In the genomic region with DNA sequence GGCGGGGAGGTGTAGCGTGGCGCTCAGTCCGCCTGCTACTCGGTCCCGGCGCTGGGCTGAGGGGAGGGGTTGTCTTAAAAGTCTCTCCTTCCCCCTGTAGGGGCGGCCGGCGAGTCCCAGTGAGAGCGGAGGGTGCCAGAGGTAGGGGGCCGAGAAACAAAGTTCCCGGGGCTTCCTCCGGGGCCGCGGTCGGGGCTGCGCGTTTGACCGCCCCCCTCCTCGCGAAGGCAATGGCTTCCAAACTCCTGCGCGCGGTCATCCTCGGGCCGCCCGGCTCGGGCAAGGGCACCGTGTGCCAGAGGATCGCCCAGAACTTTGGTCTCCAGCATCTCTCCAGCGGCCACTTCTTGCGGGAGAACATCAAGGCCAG, we compare ENCODE assay signal across 8 cellular contexts. TPM values are rescaled to one million over a fixed set of nuclear protein-coding genes. Genes with fewer than 3 reads are reported as not detected.
A peak's percentile ranks its signal among the peaks of the same experiment; 100 is the strongest.
DNase-seq lines count a peak whose midpoint lies in the region; ATAC-seq, FAIRE-seq and TF ChIP-seq lines count a peak whose summit lies in the region.
"Not testable (repeated sequence)": the region's sequence is repeated elsewhere in the genome, so short reads cannot be mapped to it uniquely, and the experiment has no call there.

AK4 (plus strand) TSS at position 26 of the 370 bp plus-strand sequence; CDS start at position 231, 205 bp downstream.

- intact Hi-C loops in HepG2 (cut with micrococcal nuclease; ENCODE audit: unreplicated experiment): loop anchor here (2.0 to 10.0 kb wide), 2 partner anchors 61 to 277 kb away; partner anchors contain the start of genes LEPR and LEPROT

- H3K4me3 ChIP-seq in ACC112 (ENCODE audit: low read depth, low read length) (peak within 1 kb of the TSS; percentile 91), HepG2 (replicated peaks in 1 of 3; ENCODE audit: insufficient read depth in 1 of 3, low read depth in 2 of 3, low read length in 3 of 3) (peak within 1 kb of the TSS; percentile 86 to 90 (median 87))

- H3K27me3 ChIP-seq in ACC112 (ENCODE audit: insufficient read depth, low read length); HepG2 (ENCODE audit: control insufficient read depth in 1 of 2, insufficient read depth in 2 of 2, low read length in 2 of 2): not testable (repeated sequence)

- H3K9me3 Mint-ChIP-seq in activated T-cell treated with anti-CD3 and anti-CD28 coated beads, Interleukin-2, amount 50 U/mL, for 72 hours; endothelial cell (ENCODE audit: unreplicated experiment): not testable (repeated sequence)

- peak in 1 of 2 experiments; percentile 61; a peak in 1 of 4 replicates for TF ChIP-seq POLR2A in HepG2 (IDR thresholded peaks at IDR 0.05; ENCODE audit: insufficient read depth in 1 of 2, low read depth in 2 of 2, low read length in 2 of 2)

- DNase-seq in GM19239 (ENCODE audit: insufficient read length, low spot score); M059J (ENCODE audit: low read depth); activated T-cell treated with anti-CD3 and anti-CD28 coated beads, Interleukin-2, amount 50 U/mL, for 72 hours; endothelial cell (ENCODE audit: low spot score); HepG2 (ENCODE audit: low spot score); pulmonary artery endothelial cell (ENCODE audit: low read depth, low spot score): not testable (repeated sequence)

- H3K27ac Mint-ChIP-seq in activated T-cell treated with anti-CD3 and anti-CD28 coated beads, Interleukin-2, amount 50 U/mL, for 72 hours: peak within 1 kb of the TSS; percentile 11
- H3K27ac Mint-ChIP-seq in endothelial cell (ENCODE audit: unreplicated experiment): peak within 1 kb of the TSS; percentile 65

- H3K4me2 ChIP-seq in HepG2 (ENCODE audit: low read depth, low read length): peak within 1 kb of the TSS; percentile 85

- CTCF ChIA-PET in HepG2 (lab: Yijun Ruan, JAX; ENCODE audit: low intra/inter-chr PET ratio, low total read pairs): not testable (repeated sequence)

- H3K4me1 Mint-ChIP-seq in activated T-cell treated with anti-CD3 and anti-CD28 coated beads, Interleukin-2, amount 50 U/mL, for 72 hours (ENCODE audit: low read depth): peaks cover 14% of the 10 kb centered on the region
- H3K4me1 Mint-ChIP-seq in endothelial cell (ENCODE audit: unreplicated experiment): peaks cover 24% of the 10 kb centered on the region

- not testable (repeated sequence) for H3K9me3 ChIP-seq in HepG2 (ENCODE audit: low read length)

- TSS peak; percentile 31 for BruUV-seq in HepG2 (replicated peaks; lab: Mats Ljungman, UMichigan)

- in situ Hi-C loops in HepG2 (cut with HindIII; ENCODE audit: extremely low pct_ligation_motif_present, low pct_unique_long_range_greater_than_20kb): loop anchor here (5.0 kb wide), 2 partner anchors 59 to 81 kb away; no protein-coding TSS in a partner anchor

- peaks cover 55% of the 10 kb centered on the region for H3K79me2 ChIP-seq in ACC112 (ENCODE audit: control insufficient read depth, insufficient read depth, low read length, unreplicated experiment)
- peaks cover 50% of the 10 kb centered on the region for H3K79me2 ChIP-seq in HepG2 (ENCODE audit: insufficient read depth, low read length)

- TF ChIP-seq EP300 in HepG2 (IDR thresholded peaks at IDR 0.05; ENCODE audit: low read depth in 2 of 2, low read length in 2 of 2); HepG2 (CRISPR knock-in tag; IDR thresholded peaks at IDR 0.05; ENCODE audit: borderline replicate concordance): not testable (repeated sequence)

- TF ChIP-seq RAD21 in HepG2 (CRISPR knock-in tag; IDR thresholded peaks at IDR 0.05): not testable (repeated sequence)

- H4K20me1 ChIP-seq in HepG2 (ENCODE audit: insufficient read depth, low read length): peaks cover 10% of the 10 kb centered on the region

- peak within 1 kb of the TSS; percentile 76 for H3K9ac ChIP-seq in HepG2 (ENCODE audit: insufficient read depth, low read depth, low read length)

- POLR2A ChIA-PET in HepG2 (lab: Yijun Ruan, JAX): interaction anchor here (0.7 to 1.9 kb wide), 4 partner anchors 11 to 272 kb away, joined by 3 to 37 read pairs (median 4); partner anchors contain the start of genes LEPR and LEPROT

- peak within 1 kb of the TSS; percentile 86 for H2AFZ ChIP-seq in ACC112 (ENCODE audit: low read length, unreplicated experiment)
- H2AFZ ChIP-seq in HepG2 (ENCODE audit: low read length): not testable (repeated sequence)

- H3K27me3 Mint-ChIP-seq in activated T-cell treated with anti-CD3 and anti-CD28 coated beads, Interleukin-2, amount 50 U/mL, for 72 hours (ENCODE audit: low read depth): peaks cover 50% of the 10 kb centered on the region
- peaks cover 21% of the 10 kb centered on the region for H3K27me3 Mint-ChIP-seq in endothelial cell (ENCODE audit: unreplicated experiment)

- peak; percentile 66 for FAIRE-seq in GM19239 (lab: Jason Lieb, UNC)
- FAIRE-seq in HepG2 (lab: Jason Lieb, UNC): not testable (repeated sequence)

- not testable (repeated sequence) for H3K36me3 ChIP-seq in ACC112 (ENCODE audit: insufficient read depth, low read length); HepG2 (replicated peaks in 1 of 2; ENCODE audit: control insufficient read depth in 1 of 2, insufficient read depth in 2 of 2, low read length in 2 of 2)

- H3K4me3 Mint-ChIP-seq in activated T-cell treated with anti-CD3 and anti-CD28 coated beads, Interleukin-2, amount 50 U/mL, for 72 hours: peak within 1 kb of the TSS; percentile 76 to 86
- H3K4me3 Mint-ChIP-seq in endothelial cell (ENCODE audit: unreplicated experiment): peak within 1 kb of the TSS; percentile 92

- no CpG with 5 or more reads among the region's 33 CpGs for WGBS in HepG2 (ENCODE audit: low lambda C conversion rate)

- H3K27ac ChIP-seq in ACC112 (ENCODE audit: low read depth, low read length) (peak within 1 kb of the TSS; percentile 49), HepG2 (ENCODE audit: extremely low read length, insufficient read depth, low read length) (peak within 1 kb of the TSS; percentile 78)

- not testable (repeated sequence) for H3K36me3 Mint-ChIP-seq in activated T-cell treated with anti-CD3 and anti-CD28 coated beads, Interleukin-2, amount 50 U/mL, for 72 hours (ENCODE audit: insufficient read depth in 2 of 2); endothelial cell (ENCODE audit: low read depth, unreplicated experiment)

- ATAC-seq in HG02870 (IDR thresholded peaks at IDR 0.05; ENCODE audit: unreplicated experiment) (peak; percentile 9), HepG2 (peak; percentile 37)
- peak; percentile 14 to 65 for ATAC-seq in activated T-cell treated with anti-CD3 and anti-CD28 coated beads, Interleukin-2, amount 50 U/mL, for 72 hours (replicated peaks in 1 of 2)

- not testable (repeated sequence) for H3K4me1 ChIP-seq in ACC112 (ENCODE audit: control insufficient read depth, insufficient read depth, low read length, unreplicated experiment)
- H3K4me1 ChIP-seq in HepG2 (ENCODE audit: insufficient read depth, low read length): peaks cover 68% of the 10 kb centered on the region

- not testable (repeated sequence) for TF ChIP-seq CTCF in endothelial cell (IDR thresholded peaks at IDR 0.05; ENCODE audit: unreplicated experiment); HepG2 (CRISPR knock-in tag; IDR thresholded peaks at IDR 0.05)

TF ChIP-seq in HepG2, 621 proteins besides CTCF, POLR2A, EP300 and RAD21 (continues in another document):
- 0 out of 2 replicates have a peak, but pooled peaks have one; percentile 64 for TF ChIP-seq ZNF790 (CRISPR knock-in tag; IDR thresholded peaks at IDR 0.05; ENCODE audit: borderline replicate concordance)
- TF ChIP-seq HOXA5 (CRISPR knock-in tag; IDR thresholded peaks at IDR 0.05): peak; percentile 10; the same call in 1 of the 2 replicates
- peak; percentile 2; the same call in 1 of the 2 replicates for TF ChIP-seq TBX2 (CRISPR knock-in tag; IDR thresholded peaks at IDR 0.05; ENCODE audit: borderline replicate concordance)
- 0 out of 2 replicates have a peak, but pooled peaks have one; percentile 38 for TF ChIP-seq ZNF543 (CRISPR knock-in tag; IDR thresholded peaks at IDR 0.05)
- peak; percentile 62; the same call in 1 of the 2 replicates for TF ChIP-seq ZNF292 (CRISPR knock-in tag; IDR thresholded peaks at IDR 0.05; ENCODE audit: borderline replicate concordance, low read depth)

RNA-seq across cellular contexts. Expression of gene AK4, which starts in this region (rescaled TPM):
- 36.2 and 49.0 TPM in 2 replicates for total RNA-seq in M059J (2014; rRNA removed; shearing (Covaris generic))
- total RNA-seq in activated T-cell treated with anti-CD3 and anti-CD28 coated beads, Interleukin-2, amount 50 U/mL, for 72 hours: 10 to 100 TPM; 14.9 to 21.9 TPM
- total RNA-seq in endothelial cell (ENCODE audit: unreplicated experiment) (39.7 TPM), HepG2 (2016; rRNA removed; fragmentation: Illumina TruSeq; extraction: Trizol) (160 and 244 TPM in 2 replicates), pulmonary artery endothelial cell (28.1 and 40.6 TPM in 2 replicates)
- 32.4 and 33.4 TPM in 2 replicates for total RNA-seq in HepG2 (2016; cell fraction: cytosol; rRNA removed; fragmentation: Illumina TruSeq; extraction: Trizol; ENCODE audit: low read depth)
- total RNA-seq in HepG2 (2016; cell fraction: insoluble cytoplasmic fraction; rRNA removed; fragmentation: Illumina TruSeq; extraction: Trizol): 159 and 236 TPM in 2 replicates
- 125 and 127 TPM in 2 replicates for total RNA-seq in HepG2 (2016; cell fraction: membrane; rRNA removed; fragmentation: Illumina TruSeq; extraction: Trizol)
- 62.2 and 67.7 TPM in 2 replicates for total RNA-seq in HepG2 (2016; cell fraction: nucleus; rRNA removed; fragmentation: Illumina TruSeq; extraction: Trizol)
- polyA plus RNA-seq in HepG2 (2011; rRNA removed): 90.8 and 110 TPM in 2 replicates
- 77.7 and 112 TPM in 2 replicates for polyA plus RNA-seq in HepG2 (2011; cell fraction: cytosol; rRNA removed)
- 26.2 and 29.8 TPM in 2 replicates for polyA plus RNA-seq in HepG2 (2011; cell fraction: nucleus; rRNA removed)
- polyA plus RNA-seq in HepG2 (2012): 92.4 and 139 TPM in 2 replicates
- 33.0 and 40.9 TPM in 2 replicates for polyA plus RNA-seq in HepG2 (2016; cell fraction: cytosol; fragmentation: Illumina TruSeq; extraction: Trizol; ENCODE audit: low read depth)
- 208 TPM in 2 replicates for polyA plus RNA-seq in HepG2 (2016; cell fraction: insoluble cytoplasmic fraction; fragmentation: Illumina TruSeq; extraction: Trizol; ENCODE audit: low read depth)
- polyA plus RNA-seq in HepG2 (2016; cell fraction: membrane; fragmentation: Illumina TruSeq; extraction: Trizol; ENCODE audit: low read depth): 85.0 and 86.6 TPM in 2 replicates
- 69.6 and 74.5 TPM in 2 replicates for polyA plus RNA-seq in HepG2 (2016; cell fraction: nucleus; fragmentation: Illumina TruSeq; extraction: Trizol; ENCODE audit: insufficient read depth, low read depth)
- polyA minus RNA-seq in HepG2 (2011; rRNA and poly(A)+ RNA removed; ENCODE audit: low replicate concordance): 13.2 and 122 TPM in 2 replicates
- 75.7 and 79.3 TPM in 2 replicates for polyA minus RNA-seq in HepG2 (2011; cell fraction: cytosol; rRNA and poly(A)+ RNA removed)
- polyA minus RNA-seq in HepG2 (2011; cell fraction: nucleus; rRNA and poly(A)+ RNA removed): 69.5 and 75.5 TPM in 2 replicates
